Comparison of ENCODE assay signal across 8 cellular contexts in genomic region chr11:95067828-95068244, GRCh38. TPM values are rescaled to one million over a fixed set of nuclear protein-coding genes. Genes with fewer than 3 reads are reported as not detected.
DNase-seq lines count a peak whose midpoint lies in the region; ATAC-seq and TF ChIP-seq lines count a peak whose summit lies in the region.

No MANE protein-coding gene starts in this region.

- peaks cover 14% of the 10 kb centered on the region for H3K27me3 Mint-ChIP-seq in T-helper 2 cell treated with Interferon-gamma antibody and Interleukin-4, amounts not matched to agents 5 μg/mL and 100 μg/mL, for 36 hours (ENCODE audit: low read depth)

- peak overlapping the region; percentile 95 for H3K27ac Mint-ChIP-seq in T-helper 2 cell treated with Interferon-gamma antibody and Interleukin-4, amounts not matched to agents 5 μg/mL and 100 μg/mL, for 36 hours

- H3K9me3 ChIP-seq in mucosa of rectum (ENCODE audit: control insufficient read depth in 2 of 2, low read length in 2 of 2) (no peaks in the 10 kb centered on the region), aorta (ENCODE audit: control insufficient read depth, low read length) (no peaks in the 10 kb centered on the region)

- H3K36me3 ChIP-seq in mucosa of rectum (ENCODE audit: control insufficient read depth in 2 of 2, insufficient read depth in 2 of 2, low read length in 2 of 2) (no peaks in the 10 kb centered on the region), aorta (ENCODE audit: control insufficient read depth in 1 of 2, insufficient read depth in 2 of 2, low read length in 1 of 2) (no peaks in the 10 kb centered on the region)

- H3K9ac ChIP-seq in mucosa of rectum (ENCODE audit: low read depth in 1 of 2, low read length in 2 of 2), result peak overlapping the region; percentile 92

- H3K4me1 ChIP-seq in mucosa of rectum (ENCODE audit: control insufficient read depth in 2 of 2, insufficient read depth in 2 of 2, low read length in 2 of 2), result peaks cover 14 to 18% of the 10 kb centered on the region in 2 donors
- H3K4me1 ChIP-seq in aorta (ENCODE audit: control insufficient read depth in 1 of 2, insufficient read depth in 2 of 2, low read length in 2 of 2), result no peaks in the 10 kb centered on the region

- DNase-seq in T-helper 2 cell treated with Interferon-gamma antibody and Interleukin-4, amounts not matched to agents 5 μg/mL and 100 μg/mL, for 36 hours (ENCODE audit: low spot score), result no peak
- no peak for DNase-seq in T-helper 2 cell
- DNase-seq in SHP77 treated with DMSO at 0.1 percent for 48 hours (lab: John Stamatoyannopoulos, UW), result peak; percentile 50
- DNase-seq in dorsolateral prefrontal cortex, result no peak
- DNase-seq in aorta, result no peak

- peaks cover 20% of the 10 kb centered on the region for H3K4me1 Mint-ChIP-seq in T-helper 2 cell treated with Interferon-gamma antibody and Interleukin-4, amounts not matched to agents 5 μg/mL and 100 μg/mL, for 36 hours (ENCODE audit: low read depth)

- 0% methylated on average over 17 of the region's 17 CpGs for WGBS in aorta, 2 donors

- no peak for TF ChIP-seq CTCF in dorsolateral prefrontal cortex (IDR thresholded peaks at IDR 0.05 in 54 of 56, conservative IDR thresholded peaks at IDR 0.05 in 2 of 56; ENCODE audit: low read depth in 1 of 56, partially characterized antibody in 56 of 56)

- H3K27me3 ChIP-seq in dorsolateral prefrontal cortex (no peaks in the 10 kb centered on the region), mucosa of rectum (ENCODE audit: control insufficient read depth in 2 of 2, insufficient read depth in 2 of 2, low read length in 2 of 2) (no peaks in the 10 kb centered on the region), aorta (ENCODE audit: control insufficient read depth in 1 of 2, insufficient read depth in 2 of 2, low read length in 1 of 2) (no peaks in the 10 kb centered on the region)

- intact Hi-C loops in dorsolateral prefrontal cortex (cut with DNase I) (loop anchor here (1.0 to 5.0 kb wide), 6 partner anchors 21 to 163 kb away; partner anchors contain the start of genes CWC15 (in 2 of the 2), ENDOD1 (in 2 of the 2), KDM4D (in 2 of the 2) and SESN3 (in 1 of the 2)), aorta (cut with DNase I) (loop anchor here (1.0 to 10.0 kb wide), 4 partner anchors 23 to 694 kb away; partner anchors contain the start of genes CWC15 (in 2 of the 2) and KDM4D (in 2 of the 2))

- H3K27ac ChIP-seq in dorsolateral prefrontal cortex (peak overlapping the region; percentile 88 to 99 (median 96)), mucosa of rectum (ENCODE audit: low read depth in 2 of 2, low read length in 2 of 2) (peak overlapping the region; percentile 93 to 96), aorta (ENCODE audit: low read depth in 1 of 2, low read length in 2 of 2) (peak overlapping the region; percentile 76 to 97)

- peak overlapping the region; percentile 91 for H3K4me3 Mint-ChIP-seq in T-helper 2 cell treated with Interferon-gamma antibody and Interleukin-4, amounts not matched to agents 5 μg/mL and 100 μg/mL, for 36 hours

- ATAC-seq in aorta (ENCODE audit: low FRiP score) (peak; percentile 65), GM18870 (IDR thresholded peaks at IDR 0.05; ENCODE audit: unreplicated experiment) (no peak), HG02642 (IDR thresholded peaks at IDR 0.05; ENCODE audit: poor library complexity, unreplicated experiment) (no peak)

- H3K36me3 Mint-ChIP-seq in T-helper 2 cell treated with Interferon-gamma antibody and Interleukin-4, amounts not matched to agents 5 μg/mL and 100 μg/mL, for 36 hours (ENCODE audit: low read depth), result peaks cover 19% of the 10 kb centered on the region

- H3K9me3 Mint-ChIP-seq in T-helper 2 cell treated with Interferon-gamma antibody and Interleukin-4, amounts not matched to agents 5 μg/mL and 100 μg/mL, for 36 hours, result no peaks in the 10 kb centered on the region

- peak overlapping the region; percentile 68 to 96 (median 83) for H3K4me3 ChIP-seq in dorsolateral prefrontal cortex
- H3K4me3 ChIP-seq in mucosa of rectum (ENCODE audit: low read length in 2 of 2), result peak overlapping the region; percentile 90 to 98
- H3K4me3 ChIP-seq in aorta (ENCODE audit: low read length in 2 of 2), result peak overlapping the region; percentile 71 to 76

RNA-seq across cellular contexts. Expression of gene SRSF8, which starts 1.1 kb away (rescaled TPM):
- total RNA-seq in dorsolateral prefrontal cortex, result 10 to 100 TPM; 28.1 to 69.4 (median 48.2) TPM
- total RNA-seq in aorta, result 10 to 100 TPM; 35.8 to 40.5 TPM
- 10 to 100 TPM; 41.9 to 45.4 TPM for polyA plus RNA-seq in aorta

RNA-seq across cellular contexts. Expression of gene KDM4F, which starts 18.6 kb away (rescaled TPM):
- total RNA-seq in dorsolateral prefrontal cortex, result not detected
- total RNA-seq in aorta, result not detected
- polyA plus RNA-seq in aorta, result not detected

RNA-seq across cellular contexts. Expression of gene ENDOD1, which starts 21.8 kb away (rescaled TPM):
- total RNA-seq in dorsolateral prefrontal cortex, result 100 to 1,000 TPM in 11 of 120 experiments, 10 to 100 TPM in 109; 49.1 to 144 (median 71.1) TPM
- total RNA-seq in aorta, result 10 to 100 TPM; 50.9 to 54.8 TPM
- 10 to 100 TPM; 19.0 to 71.8 TPM for polyA plus RNA-seq in aorta

RNA-seq across cellular contexts. Expression of gene KDM4E, which starts 42.8 kb away (rescaled TPM):
- total RNA-seq in dorsolateral prefrontal cortex (not detected), aorta (not detected)
- polyA plus RNA-seq in aorta, result not detected
